In genomic region chr4:155653052-155653451, GRCh38 we compare ENCODE assay signal across 19 cellular contexts. TPM values are rescaled to one million over a fixed set of nuclear protein-coding genes. Genes with fewer than 3 reads are reported as not detected.
DNase-seq lines count a peak whose midpoint lies in the region; ATAC-seq and TF ChIP-seq lines count a peak whose summit lies in the region.
"Had no signal": no experiment of that assay in that cellular context is flagged by ENCODE, and none has a peak within 500 bp of the region (broad histone marks: within the 10 kb centered on the region; RNA-seq: fewer than 3 reads in every experiment).

No MANE protein-coding gene starts in this region.

- peaks cover 9% of the 10 kb centered on the region; the same call in 1 of the 2 replicates for H3K36me3 ChIP-seq in Karpas-422 (ENCODE audit: insufficient read depth, low read length)

- peaks cover 12% of the 10 kb centered on the region for H3K9me3 ChIP-seq in Karpas-422 (ENCODE audit: low read length)
- H3K9me3 ChIP-seq: A549 had no signal

- H3K9ac ChIP-seq in Karpas-422 (ENCODE audit: low read length) = no peak overlapping the region
- H3K9ac ChIP-seq: GM23248 had no signal

- no peak overlapping the region for H3K4me3 ChIP-seq in Karpas-422 (ENCODE audit: low read length)
- H3K4me3 ChIP-seq: A549, GM23248 had no signal

- no peak overlapping the region for H3K4me2 ChIP-seq in Karpas-422 (ENCODE audit: low read depth, low read length, poor library complexity, severe bottlenecking)
- H3K4me2 ChIP-seq: A549 had no signal

- peaks cover 46% of the 10 kb centered on the region for H3K4me1 ChIP-seq in Karpas-422 (ENCODE audit: low read length)
- H3K4me1 ChIP-seq: A549 had no signal

- H3K79me2 ChIP-seq in Karpas-422 (ENCODE audit: low read length) = no peaks in the 10 kb centered on the region

- no peak for ATAC-seq in SK-N-SH treated with all-trans-retinoic acid at 6 μM for 48 hours
- ATAC-seq in GM18873 (IDR thresholded peaks at IDR 0.05; ENCODE audit: low FRiP score, unreplicated experiment) = no peak
- no peak for ATAC-seq in HG02610 (IDR thresholded peaks at IDR 0.05; ENCODE audit: unreplicated experiment)
- ATAC-seq: A549 had no signal

- no peaks in the 10 kb centered on the region for H3K27me3 ChIP-seq in Karpas-422 (ENCODE audit: low read length)

- DNase-seq in Karpas-422 = no peak
- peak; percentile 60 for DNase-seq in NCI-H82 treated with DMSO at 0.1 percent for 48 hours (lab: John Stamatoyannopoulos, UW; ENCODE audit: unreplicated experiment)
- no peak for DNase-seq in activated CD4-positive, alpha-beta T cell treated with anti-CD3 and anti-CD28 coated beads, Interleukin-2, amount 50 U/mL, for 4 hours
- DNase-seq: 8988T; ACHN; C1 segment of cervical spinal cord; Calu3; CD4-positive, alpha-beta memory T cell; COR-L47; DMS53; DMS79 treated with DMSO at 0.1 percent for 48 hours; GM23248; H7; HCEC 1CT had no signal

- peak overlapping the region; percentile 78 for H2AFZ ChIP-seq in Karpas-422 (ENCODE audit: low read length)
- H2AFZ ChIP-seq: GM23248 had no signal

- H4K20me1 ChIP-seq in Karpas-422 (ENCODE audit: insufficient read depth, low read depth, low read length) = no peaks in the 10 kb centered on the region

- H3K27ac ChIP-seq in Karpas-422 (ENCODE audit: low read length) = no peak overlapping the region; the same call in 1 of the 2 replicates
- H3K27ac ChIP-seq: A549, GM23248 had no signal

- H3K9me2 ChIP-seq in Karpas-422 (replicated peaks; ENCODE audit: insufficient read depth, low read length) = no peaks in the 10 kb centered on the region

TF ChIP-seq in SK-N-SH treated with all-trans-retinoic acid at 6 μM for 48 hours, 23 proteins besides CTCF, POLR2A, EP300 and RAD21:
- TF ChIP-seq PATZ1 (CRISPR knock-in tag; IDR thresholded peaks at IDR 0.05; ENCODE audit: borderline replicate concordance) (peak; percentile 81; the same call in 1 of the 2 replicates), ARNTL (CRISPR knock-in tag; IDR thresholded peaks at IDR 0.05; ENCODE audit: borderline replicate concordance, low read depth) (no peak), CSRNP3 (CRISPR knock-in tag; IDR thresholded peaks at IDR 0.05) (peak; percentile 93), ZFP30 (CRISPR knock-in tag; IDR thresholded peaks at IDR 0.05) (no peak), ZFP3 (CRISPR knock-in tag; IDR thresholded peaks at IDR 0.05) (peak; percentile 87), ZNF565 (CRISPR knock-in tag; conservative IDR thresholded peaks at IDR 0.05; ENCODE audit: low read depth) (no peak; the same call in 1 of the 2 replicates), ZNF70 (CRISPR knock-in tag; IDR thresholded peaks at IDR 0.05) (no peak), SNAI2 (CRISPR knock-in tag; IDR thresholded peaks at IDR 0.05) (peak; percentile 67; the same call in 1 of the 2 replicates), POU6F1 (CRISPR knock-in tag; IDR thresholded peaks at IDR 0.05; ENCODE audit: borderline replicate concordance, low read depth) (no peak), TOX (CRISPR knock-in tag; IDR thresholded peaks at IDR 0.05; ENCODE audit: borderline replicate concordance) (no peak), OSR1 (CRISPR knock-in tag; IDR thresholded peaks at IDR 0.05) (no peak), CSDC2 (CRISPR knock-in tag; IDR thresholded peaks at IDR 0.05) (peak; percentile 71; the same call in 1 of the 2 replicates), TSHZ2 (CRISPR knock-in tag; IDR thresholded peaks at IDR 0.05) (peak; percentile 94), ESRRG (CRISPR knock-in tag; IDR thresholded peaks at IDR 0.05) (peak; percentile 95), ISL1 (CRISPR knock-in tag; IDR thresholded peaks at IDR 0.05) (peak; percentile 100), TCF4 (CRISPR knock-in tag; IDR thresholded peaks at IDR 0.05; ENCODE audit: borderline replicate concordance) (peak; percentile 74), GLIS3 (CRISPR knock-in tag; IDR thresholded peaks at IDR 0.05) (peak; percentile 97), ZNF8 (CRISPR knock-in tag; IDR thresholded peaks at IDR 0.05) (peak; percentile 44; the same call in 1 of the 2 replicates)
- TF ChIP-seq, protein P1, sequence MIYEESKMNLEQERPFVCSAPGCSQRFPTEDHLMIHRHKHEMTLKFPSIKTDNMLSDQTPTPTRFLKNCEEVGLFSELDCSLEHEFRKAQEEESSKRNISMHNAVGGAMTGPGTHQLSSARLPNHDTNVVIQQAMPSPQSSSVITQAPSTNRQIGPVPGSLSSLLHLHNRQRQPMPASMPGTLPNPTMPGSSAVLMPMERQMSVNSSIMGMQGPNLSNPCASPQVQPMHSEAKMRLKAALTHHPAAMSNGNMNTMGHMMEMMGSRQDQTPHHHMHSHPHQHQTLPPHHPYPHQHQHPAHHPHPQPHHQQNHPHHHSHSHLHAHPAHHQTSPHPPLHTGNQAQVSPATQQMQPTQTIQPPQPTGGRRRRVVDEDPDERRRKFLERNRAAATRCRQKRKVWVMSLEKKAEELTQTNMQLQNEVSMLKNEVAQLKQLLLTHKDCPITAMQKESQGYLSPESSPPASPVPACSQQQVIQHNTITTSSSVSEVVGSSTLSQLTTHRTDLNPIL (CRISPR knock-in tag; IDR thresholded peaks at IDR 0.05; ENCODE audit: low read depth) = peak; percentile 97

RNA-seq across cellular contexts. Expression of gene GUCY1A1, which starts 13.6 kb away (rescaled TPM):
- 3.0 and 6.1 TPM in 2 replicates for total RNA-seq in Karpas-422 (2014; rRNA removed; shearing (Covaris generic); ENCODE audit: low replicate concordance)
- total RNA-seq: CD4-positive, alpha-beta memory T cell; GM23248; H1 had no signal
